ENCODE assay signal across 23 cellular contexts in the genomic region with DNA sequence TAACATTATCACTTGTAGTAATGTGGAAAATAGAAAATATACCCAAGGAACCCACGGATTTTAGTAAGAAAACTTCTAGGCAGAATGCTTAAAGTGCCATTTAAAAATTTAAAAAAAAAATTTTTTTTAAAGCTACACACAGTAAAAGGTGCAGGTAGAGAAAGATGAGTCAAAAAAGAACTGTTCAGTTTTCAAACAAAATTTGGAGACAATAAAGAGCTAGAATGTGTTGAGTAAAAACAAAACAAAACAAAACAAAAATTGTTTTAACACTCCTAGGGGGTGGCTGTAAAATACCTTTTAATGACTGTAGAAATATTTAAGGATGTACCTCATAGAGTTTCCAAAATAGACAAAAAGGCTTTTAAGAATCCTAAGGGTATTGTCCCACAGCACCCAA.
"Had no signal": no experiment of that assay in that cellular context is flagged by ENCODE, and none has a peak within 500 bp of the region (broad histone marks: within the 10 kb centered on the region; RNA-seq: fewer than 3 reads in every experiment).

No MANE protein-coding gene starts in this region.

- H3K27ac ChIP-seq: PC-9, SK-N-MC, VCaP had no signal

- H3K4me3 Mint-ChIP-seq: activated CD8-positive, alpha-beta memory T cell treated with anti-CD3 and anti-CD28 coated beads, Interleukin-2, amount 10 ng/mL, durations not matched to agents 7 days and 5 days; activated T-cell treated with anti-CD3 and anti-CD28 coated beads, Interleukin-2, amount 50 U/mL, for 4 hours; T-cell had no signal

- H3K36me3 Mint-ChIP-seq: activated naive CD8-positive, alpha-beta T cell treated with anti-CD3 and anti-CD28 coated beads, Interleukin-2, amount 10 ng/mL, durations not matched to agents 7 days and 5 days; T-cell had no signal

- ATAC-seq: activated CD8-positive, alpha-beta memory T cell treated with anti-CD3 and anti-CD28 coated beads, Interleukin-2, amount 10 ng/mL, durations not matched to agents 7 days and 5 days; activated T-cell treated with anti-CD3 and anti-CD28 coated beads, Interleukin-2, amount 50 U/mL, for 4 hours; T-cell had no signal

- H3K27ac Mint-ChIP-seq: T-cell had no signal

- DNase-seq: activated CD4-positive, alpha-beta T cell treated with anti-CD3 and anti-CD28 coated beads for 4 hours; activated CD4-positive, alpha-beta T cell treated with anti-CD3 and anti-CD28 coated beads, Interleukin-2, amount 50 U/mL, for 48 hours; activated CD4-positive, CD25-positive, alpha-beta regulatory T cell; activated CD8-positive, alpha-beta memory T cell treated with anti-CD3 and anti-CD28 coated beads, Interleukin-2, amount 10 ng/mL, durations not matched to agents 7 days and 5 days; activated naive CD4-positive, alpha-beta T cell treated with anti-CD3 and anti-CD28 coated beads, Interleukin-2, amount 50 U/mL, for 16 hours; activated naive CD8-positive, alpha-beta T cell treated with anti-CD3 and anti-CD28 coated beads, Interleukin-2, amount 10 ng/mL, durations not matched to agents 7 days and 5 days; activated T-cell treated with anti-CD3 and anti-CD28 coated beads, Interleukin-2, amount 50 U/mL, for 4 hours; cerebellar nuclear complex; MG63; NCI-H1105; NCI-H1436; NCI-H1694 treated with DMSO at 0.1 percent for 48 hours; NCI-H2029 treated with DMSO at 0.1 percent for 48 hours; NCI-H345; NCI-H510A; NCI-H526 treated with DMSO at 0.1 percent for 48 hours; NK-92 treated with Interleukin-12 subunit alpha and Interleukin-12 subunit beta, amount 100 ng/mL, for 24 hours; PC-9; T-cell; T1000 had no signal

- H3K4me3 ChIP-seq: adrenal gland, MG63, PC-9, SK-N-MC had no signal

- H3K27me3 Mint-ChIP-seq: activated CD8-positive, alpha-beta memory T cell treated with anti-CD3 and anti-CD28 coated beads, Interleukin-2, amount 10 ng/mL, durations not matched to agents 7 days and 5 days; activated naive CD8-positive, alpha-beta T cell treated with anti-CD3 and anti-CD28 coated beads, Interleukin-2, amount 10 ng/mL, durations not matched to agents 7 days and 5 days; T-cell had no signal

- H3K9me3 ChIP-seq: adrenal gland had no signal

- H3K27me3 ChIP-seq: adrenal gland, MG63 had no signal

- H3K4me2 ChIP-seq: PC-9 had no signal

- H3K9me3 Mint-ChIP-seq: activated naive CD8-positive, alpha-beta T cell treated with anti-CD3 and anti-CD28 coated beads, Interleukin-2, amount 10 ng/mL, durations not matched to agents 7 days and 5 days; activated T-cell treated with anti-CD3 and anti-CD28 coated beads, Interleukin-2, amount 50 U/mL, for 4 hours; T-cell had no signal

- H3K36me3 ChIP-seq: adrenal gland, MG63 had no signal
